21 cellular contexts compared by ENCODE assay signal in genomic region chr6:146292506-146292905, GRCh38.
DNase-seq lines count a peak whose midpoint lies in the region; ATAC-seq and TF ChIP-seq lines count a peak whose summit lies in the region.
"Had no signal": no experiment of that assay in that cellular context is flagged by ENCODE, and none has a peak within 500 bp of the region (broad histone marks: within the 10 kb centered on the region; RNA-seq: fewer than 3 reads in every experiment).

No MANE protein-coding gene starts in this region.

- H3K27ac ChIP-seq in fibroblast of lung (ENCODE audit: insufficient read depth, low read length) (no peak overlapping the region), left lung (no peak overlapping the region), mesendoderm (ENCODE audit: low read depth, low read length) (no peak overlapping the region)
- H3K27ac ChIP-seq: 22Rv1; A549; BLaER1 treated with 17β-estradiol and CSF1 and Interleukin-3, amounts not matched to agents 10 nM and 100 nM; C4-2B had no signal

- no peak overlapping the region for H2BK15ac ChIP-seq in mesendoderm (replicated peaks; ENCODE audit: low read depth)

- H3K23ac ChIP-seq in mesendoderm (ENCODE audit: low read length), result no peak overlapping the region

- H2BK120ac ChIP-seq in mesendoderm (ENCODE audit: low read depth, low read length), result no peak overlapping the region

- H3K79me2 ChIP-seq in fibroblast of lung (ENCODE audit: control insufficient read depth, insufficient read depth, low read length) (no peaks in the 10 kb centered on the region), mesendoderm (ENCODE audit: control insufficient read depth, insufficient read depth, low read length) (no peaks in the 10 kb centered on the region)

- DNase-seq in EH (ENCODE audit: low read depth) (peak; percentile 27), choroid plexus epithelial cell (ENCODE audit: low read depth) (peak; percentile 52), fibroblast of lung (ENCODE audit: low read depth in 2 of 2) (peak; percentile 33 to 43), fibroblast of pulmonary artery (ENCODE audit: low read depth) (peak; percentile 27), NCI-H526 treated with DMSO at 0.1 percent for 48 hours (lab: John Stamatoyannopoulos, UW) (no peak), left lung (no peak), mesendoderm (no peak)
- DNase-seq in stimulated activated CD4-positive, alpha-beta T cell treated with anti-CD3 and anti-CD28 coated beads, Interleukin-2, amount 100 ng/mL, for 48 hours, result no peak
- DNase-seq: AML-193; Caco-2; Calu3; CD4-positive, alpha-beta T cell; CD8-positive, alpha-beta T cell; DMS79 treated with DMSO at 0.1 percent for 48 hours; EL; GDM1 had no signal

- no peak overlapping the region for H2AK5ac ChIP-seq in mesendoderm (ENCODE audit: low read length)

- no peak overlapping the region for H3K9ac ChIP-seq in fibroblast of lung (ENCODE audit: insufficient read depth, low read length)
- H3K9ac ChIP-seq in mesendoderm (ENCODE audit: low read length), result no peak overlapping the region
- H3K9ac ChIP-seq: BLaER1 treated with 17β-estradiol and CSF1 and Interleukin-3, amounts not matched to agents 10 nM and 100 nM had no signal

- TF ChIP-seq CTCF in choroid plexus epithelial cell (conservative IDR thresholded peaks at IDR 0.05; ENCODE audit: low read depth, low read length) (no peak), fibroblast of lung (conservative IDR thresholded peaks at IDR 0.05 in 1 of 2, IDR thresholded peaks at IDR 0.05 in 1 of 2; ENCODE audit: low read depth in 1 of 2, low read length in 2 of 2) (no peak), fibroblast of pulmonary artery (IDR thresholded peaks at IDR 0.05; ENCODE audit: low read length, missing control alignments) (no peak), left lung (IDR thresholded peaks at IDR 0.05) (no peak)

- intact Hi-C loops in left lung (cut with DNase I), result no loop called here

- H4K20me1 ChIP-seq in fibroblast of lung (ENCODE audit: control insufficient read depth, extremely low read depth, insufficient read depth, low read length), result no peaks in the 10 kb centered on the region
- H4K20me1 ChIP-seq: BLaER1 treated with 17β-estradiol and CSF1 and Interleukin-3, amounts not matched to agents 10 nM and 100 nM had no signal

- H3K79me1 ChIP-seq in mesendoderm (ENCODE audit: low read length), result no peaks in the 10 kb centered on the region

- WGBS in mesendoderm (ENCODE audit: extremely low coverage, insufficient coverage, low lambda C conversion rate), result no CpG with 5 or more reads among the region's 1 CpG

- H3K27me3 ChIP-seq in fibroblast of lung (ENCODE audit: control insufficient read depth, insufficient read depth, low read length) (no peaks in the 10 kb centered on the region), left lung (no peaks in the 10 kb centered on the region), mesendoderm (ENCODE audit: insufficient read depth, low read length, poor library complexity) (no peaks in the 10 kb centered on the region)
- H3K27me3 ChIP-seq: BLaER1 treated with 17β-estradiol and CSF1 and Interleukin-3, amounts not matched to agents 10 nM and 100 nM had no signal

- H2AFZ ChIP-seq in fibroblast of lung (ENCODE audit: low read length), result no peak overlapping the region

- H3K4me1 ChIP-seq in fibroblast of lung (ENCODE audit: control insufficient read depth, extremely low read depth, insufficient read depth, low read length) (no peaks in the 10 kb centered on the region), left lung (no peaks in the 10 kb centered on the region), mesendoderm (ENCODE audit: control insufficient read depth, low read depth, low read length) (no peaks in the 10 kb centered on the region)
- H3K4me1 ChIP-seq: A549, Caco-2 had no signal

- H4K5ac ChIP-seq in mesendoderm (ENCODE audit: low read length), result no peak overlapping the region

- no peak for ATAC-seq in left lung
- ATAC-seq: A549; CD8-positive, alpha-beta T cell; GM12878 had no signal

- no peaks in the 10 kb centered on the region for H3K36me3 ChIP-seq in fibroblast of lung (ENCODE audit: control insufficient read depth, insufficient read depth, low read length)
- no peaks in the 10 kb centered on the region for H3K36me3 ChIP-seq in left lung
- H3K36me3 ChIP-seq in mesendoderm (ENCODE audit: control insufficient read depth, insufficient read depth, low read length), result no peaks in the 10 kb centered on the region
- H3K36me3 ChIP-seq: BLaER1 treated with 17β-estradiol and CSF1 and Interleukin-3, amounts not matched to agents 10 nM and 100 nM had no signal

- no peak overlapping the region for H3K4me2 ChIP-seq in fibroblast of lung (ENCODE audit: extremely low read depth, insufficient read depth, low read length)
- H3K4me2 ChIP-seq in mesendoderm (ENCODE audit: low read length), result no peak overlapping the region
- H3K4me2 ChIP-seq: A549; BLaER1 treated with 17β-estradiol and CSF1 and Interleukin-3, amounts not matched to agents 10 nM and 100 nM had no signal

- no peak overlapping the region for H4K8ac ChIP-seq in mesendoderm (ENCODE audit: low read depth, low read length)

- no peak overlapping the region for H3K56ac ChIP-seq in mesendoderm (ENCODE audit: low read length)

- no peak overlapping the region for H3K18ac ChIP-seq in mesendoderm (ENCODE audit: low read length)

- H3K4me3 ChIP-seq in choroid plexus epithelial cell (ENCODE audit: low read depth, low read length), result no peak overlapping the region
- H3K4me3 ChIP-seq in fibroblast of lung (replicated peaks in 1 of 4; ENCODE audit: control extremely low read depth in 1 of 4, insufficient read depth in 1 of 4, low read depth in 3 of 4, low read length in 4 of 4), result no peak overlapping the region
- H3K4me3 ChIP-seq in fibroblast of pulmonary artery (replicated peaks; ENCODE audit: low read depth, low read length), result no peak overlapping the region
- no peak overlapping the region for H3K4me3 ChIP-seq in left lung
- no peak overlapping the region for H3K4me3 ChIP-seq in mesendoderm (ENCODE audit: low read length)
- H3K4me3 ChIP-seq: A549; BLaER1 treated with 17β-estradiol and CSF1 and Interleukin-3, amounts not matched to agents 10 nM and 100 nM; GM12878 had no signal

- H3K4ac ChIP-seq in mesendoderm (ENCODE audit: low read depth, low read length), result no peak overlapping the region

- H3K9me3 ChIP-seq in fibroblast of lung (ENCODE audit: control insufficient read depth, insufficient read depth, low read depth, low read length) (no peaks in the 10 kb centered on the region), left lung (no peaks in the 10 kb centered on the region)
- H3K9me3 ChIP-seq: A549, Caco-2 had no signal

- H2BK5ac ChIP-seq in mesendoderm (ENCODE audit: low read length), result no peak overlapping the region

Comparison
In these comparisons a context has a peak if more than half of its experiments do, and no peak if none do; other contexts are left out.
1. DNase-seq: peak in EH (single experiment), choroid plexus epithelial cell (single experiment), fibroblast of lung (2 of 2) and fibroblast of pulmonary artery (single experiment); none in NCI-H526 treated with DMSO at 0.1 percent for 48 hours (single experiment), left lung (0 of 2), mesendoderm (single experiment) and stimulated activated CD4-positive, alpha-beta T cell treated with anti-CD3 and anti-CD28 coated beads, Interleukin-2, amount 100 ng/mL, for 48 hours (0 of 2).